8 cellular contexts compared by ENCODE assay signal in the genomic region with DNA sequence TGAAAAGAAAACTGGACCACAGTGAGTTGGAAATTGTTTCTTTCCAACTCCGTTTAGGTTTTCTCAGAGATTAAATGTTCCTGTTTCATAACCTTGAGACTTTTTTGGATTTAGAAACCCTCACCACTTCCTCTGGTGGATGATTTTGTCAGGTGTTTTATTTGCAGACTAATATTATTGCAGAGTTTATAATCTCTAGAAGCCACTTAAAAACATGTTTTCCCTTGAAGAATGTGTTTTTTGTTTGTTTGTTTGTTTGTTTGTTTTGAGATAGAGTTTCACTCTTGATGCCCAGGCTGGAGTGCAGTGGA. TPM values are rescaled to one million over a fixed set of nuclear protein-coding genes. Genes with fewer than 3 reads are reported as not detected.
A peak's percentile ranks its signal among the peaks of the same experiment; 100 is the strongest.
DNase-seq lines count a peak whose midpoint lies in the region; ATAC-seq lines count a peak whose summit lies in the region.

No MANE protein-coding gene starts in this region.

- no peak overlapping the region for H3K27ac ChIP-seq in right cardiac atrium (ENCODE audit: low read length)

- H3K4me3 ChIP-seq in right cardiac atrium (ENCODE audit: low read length), result peak overlapping the region; percentile 72

- H3K9me3 Mint-ChIP-seq in activated CD4-positive, alpha-beta memory T cell treated with anti-CD3 and anti-CD28 coated beads for 36 hours, result no peaks in the 10 kb centered on the region
- H3K9me3 Mint-ChIP-seq in stimulated activated naive B cell treated with anti-CD40 and anti-IgM and Interleukin-4, amounts not matched to agents 10 μg/mL and 1 μg/mL and 100 μg/mL, for 72 hours, result no peaks in the 10 kb centered on the region

- CTCF ChIA-PET in activated CD4-positive, alpha-beta memory T cell treated with anti-CD3 and anti-CD28 coated beads for 36 hours (lab: Charles Lee), result no interaction called here

- DNase-seq in NCI-H2107 treated with DMSO at 0.1 percent for 48 hours (lab: John Stamatoyannopoulos, UW; ENCODE audit: unreplicated experiment) (peak; percentile 19), NCI-H2107 (lab: John Stamatoyannopoulos, UW) (no peak), right cardiac atrium (no peak), HCEC 1CT (no peak)
- DNase-seq in activated CD4-positive, alpha-beta memory T cell treated with anti-CD3 and anti-CD28 coated beads for 36 hours, result no peak
- no peak for DNase-seq in stimulated activated naive B cell treated with anti-CD40 and anti-IgM and Interleukin-4, amounts not matched to agents 10 μg/mL and 1 μg/mL and 100 μg/mL, for 72 hours

- intact Hi-C loops in activated CD4-positive, alpha-beta memory T cell treated with anti-CD3 and anti-CD28 coated beads for 36 hours (cut with micrococcal nuclease), result loop anchor here (2.0 to 10.0 kb wide), 2 partner anchors 66 to 262 kb away; partner anchors contain the start of gene MCU
- intact Hi-C loops in right cardiac atrium (cut with DNase I), result no loop called here

- no peaks in the 10 kb centered on the region for H3K27me3 ChIP-seq in right cardiac atrium (ENCODE audit: control insufficient read depth, insufficient read depth)

- peaks cover 10% of the 10 kb centered on the region for H3K4me1 Mint-ChIP-seq in activated CD4-positive, alpha-beta memory T cell treated with anti-CD3 and anti-CD28 coated beads for 36 hours (ENCODE audit: low read depth)
- H3K4me1 Mint-ChIP-seq in stimulated activated naive B cell treated with anti-CD40 and anti-IgM and Interleukin-4, amounts not matched to agents 10 μg/mL and 1 μg/mL and 100 μg/mL, for 72 hours, result peaks cover 6 to 17% of the 10 kb centered on the region in 2 donors

- no peaks in the 10 kb centered on the region for H3K36me3 Mint-ChIP-seq in activated CD4-positive, alpha-beta memory T cell treated with anti-CD3 and anti-CD28 coated beads for 36 hours
- H3K36me3 Mint-ChIP-seq in stimulated activated naive B cell treated with anti-CD40 and anti-IgM and Interleukin-4, amounts not matched to agents 10 μg/mL and 1 μg/mL and 100 μg/mL, for 72 hours, result peaks cover 3 to 4% of the 10 kb centered on the region in 2 donors

- H3K27ac Mint-ChIP-seq in activated CD4-positive, alpha-beta memory T cell treated with anti-CD3 and anti-CD28 coated beads for 36 hours, result peak overlapping the region; percentile 86
- H3K27ac Mint-ChIP-seq in stimulated activated naive B cell treated with anti-CD40 and anti-IgM and Interleukin-4, amounts not matched to agents 10 μg/mL and 1 μg/mL and 100 μg/mL, for 72 hours, result peak overlapping the region; percentile 94

- no peaks in the 10 kb centered on the region for H3K27me3 Mint-ChIP-seq in activated CD4-positive, alpha-beta memory T cell treated with anti-CD3 and anti-CD28 coated beads for 36 hours
- H3K27me3 Mint-ChIP-seq in stimulated activated naive B cell treated with anti-CD40 and anti-IgM and Interleukin-4, amounts not matched to agents 10 μg/mL and 1 μg/mL and 100 μg/mL, for 72 hours, result no peaks in the 10 kb centered on the region

- POLR2A ChIA-PET in activated CD4-positive, alpha-beta memory T cell treated with anti-CD3 and anti-CD28 coated beads for 36 hours (lab: Charles Lee), result interaction anchor here (1.0 to 1.8 kb wide), 4 partner anchors 11 to 67 kb away, joined by 3 to 5 read pairs (median 4); partner anchors contain the start of gene MCU

- peak overlapping the region; percentile 97 for H3K4me3 Mint-ChIP-seq in activated CD4-positive, alpha-beta memory T cell treated with anti-CD3 and anti-CD28 coated beads for 36 hours
- peak overlapping the region; percentile 87 to 96 for H3K4me3 Mint-ChIP-seq in stimulated activated naive B cell treated with anti-CD40 and anti-IgM and Interleukin-4, amounts not matched to agents 10 μg/mL and 1 μg/mL and 100 μg/mL, for 72 hours

- 0% methylated on average over 1 of the region's 1 CpG for WGBS in right cardiac atrium

- H3K4me1 ChIP-seq in right cardiac atrium (ENCODE audit: control insufficient read depth, insufficient read depth, low read length), result no peaks in the 10 kb centered on the region

- ATAC-seq in right cardiac atrium (no peak), GM21526 (IDR thresholded peaks at IDR 0.05; ENCODE audit: low FRiP score, unreplicated experiment) (no peak), GM21390 (IDR thresholded peaks at IDR 0.05; ENCODE audit: unreplicated experiment) (no peak)
- ATAC-seq in stimulated activated naive B cell treated with anti-CD40 and anti-IgM and Interleukin-4, amounts not matched to agents 10 μg/mL and 1 μg/mL and 100 μg/mL, for 72 hours (replicated peaks), result no peak

- H3K9me3 ChIP-seq in right cardiac atrium (ENCODE audit: control insufficient read depth, low read length), result no peaks in the 10 kb centered on the region

RNA-seq across cellular contexts. Expression of gene MICU1, which starts 0.5 kb away (rescaled TPM):
- 10 to 100 TPM; 41.2 to 41.7 TPM for total RNA-seq in activated CD4-positive, alpha-beta memory T cell treated with anti-CD3 and anti-CD28 coated beads for 36 hours
- total RNA-seq in right cardiac atrium, result 10 to 100 TPM; 41.3 to 51.2 (median 44.4) TPM
- polyA plus RNA-seq in right cardiac atrium, result 35.3 TPM
